8 cellular contexts compared by ENCODE assay signal in genomic region chr14:60656755-60657608, GRCh38. TPM values are rescaled to one million over a fixed set of nuclear protein-coding genes. Genes with fewer than 3 reads are reported as not detected.
DNase-seq lines count a peak whose midpoint lies in the region; ATAC-seq, FAIRE-seq and TF ChIP-seq lines count a peak whose summit lies in the region.

No MANE protein-coding gene starts in this region.

- TF ChIP-seq POLR2A in K562 (conservative IDR thresholded peaks at IDR 0.05): no peak

- peaks cover 6% of the 10 kb centered on the region for H3K36me3 Mint-ChIP-seq in stimulated activated memory B cell treated with anti-CD40 and anti-IgM and Interleukin-4, amounts not matched to agents 10 μg/mL and 1 μg/mL and 100 μg/mL, for 72 hours

- TF ChIP-seq RAD21 in K562 (CRISPR knock-in tag; conservative IDR thresholded peaks at IDR 0.05 in 1 of 2, IDR thresholded peaks at IDR 0.05 in 1 of 2): no peak

- H3K4me3 Mint-ChIP-seq in stimulated activated memory B cell treated with anti-CD40 and anti-IgM and Interleukin-4, amounts not matched to agents 10 μg/mL and 1 μg/mL and 100 μg/mL, for 72 hours: peak overlapping the region; percentile 87

- peak overlapping the region in 1 of 2 experiments; percentile 58; a peak in 1 of 4 replicates for H3K9ac ChIP-seq in K562 (ENCODE audit: insufficient read depth in 1 of 2, low read depth in 2 of 2, low read length in 2 of 2)

- no peak for TF ChIP-seq EP300 in K562 (IDR thresholded peaks at IDR 0.05; ENCODE audit: low read length)

- POLR2A ChIA-PET in K562 (lab: Yijun Ruan, JAX): no interaction called here

- H2AFZ ChIP-seq in K562 (ENCODE audit: low read depth, low read length): peak overlapping the region; percentile 50; the same call in 1 of the 2 replicates

- no peak overlapping the region for H3K27ac ChIP-seq in K562 (ENCODE audit: extremely low read depth, low read depth, low read length)

- 38% methylated on average over 8 of the region's 88 CpGs for WGBS in K562 (ENCODE audit: insufficient coverage, low coverage, missing lambda C conversion rate)

- H3K27ac Mint-ChIP-seq in stimulated activated memory B cell treated with anti-CD40 and anti-IgM and Interleukin-4, amounts not matched to agents 10 μg/mL and 1 μg/mL and 100 μg/mL, for 72 hours: peak overlapping the region; percentile 89

- intact Hi-C loops in K562 (cut with micrococcal nuclease): no loop called here

- FAIRE-seq in K562 (lab: Jason Lieb, UNC): no peak

- H3K4me1 ChIP-seq in K562 (replicated peaks in 1 of 2; ENCODE audit: control insufficient read depth in 2 of 2, insufficient read depth in 2 of 2, low read length in 2 of 2): peaks cover 0 to 20% of the 10 kb centered on the region in 2 experiments; a peak in 2 of 5 replicates

- H4K20me1 ChIP-seq in K562 (replicated peaks; ENCODE audit: control insufficient read depth, insufficient read depth, low read length): no peaks in the 10 kb centered on the region

- BruUV-seq in K562 (replicated peaks; lab: Mats Ljungman, UMichigan): no TSS peak

- peaks cover 14% of the 10 kb centered on the region for H3K9me3 Mint-ChIP-seq in stimulated activated memory B cell treated with anti-CD40 and anti-IgM and Interleukin-4, amounts not matched to agents 10 μg/mL and 1 μg/mL and 100 μg/mL, for 72 hours

- no peaks in the 10 kb centered on the region for H3K9me3 ChIP-seq in K562 (replicated peaks; ENCODE audit: control insufficient read depth, insufficient read depth, low read depth, low read length)

- H3K9me1 ChIP-seq in K562 (ENCODE audit: control insufficient read depth, insufficient read depth, low read length): no peaks in the 10 kb centered on the region

- no peaks in the 10 kb centered on the region for H3K36me3 ChIP-seq in K562 (ENCODE audit: control insufficient read depth, insufficient read depth, low read length)

- peaks cover 0 to 15% of the 10 kb centered on the region in 2 experiments; a peak in 2 of 5 replicates for H3K27me3 ChIP-seq in K562 (ENCODE audit: control insufficient read depth in 2 of 2, insufficient read depth in 2 of 2, low read length in 2 of 2)

- CTCF ChIA-PET in K562 (lab: Yijun Ruan, JAX; ENCODE audit: low intra/inter-chr PET ratio): no interaction called here

- H3K4me2 ChIP-seq in K562 (ENCODE audit: insufficient read depth, low read length): no peak overlapping the region

- in situ Hi-C loops in K562 (cut with MboI): no loop called here

- DNase-seq in DMS79 (lab: John Stamatoyannopoulos, UW): peak; percentile 85
- DNase-seq in GM19240 (ENCODE audit: insufficient read length, low spot score): peak; percentile 38
- DNase-seq in NCI-H748 treated with DMSO at 0.1 percent for 48 hours (lab: John Stamatoyannopoulos, UW): peak; percentile 75
- DNase-seq in K562 (ENCODE audit: extremely low read depth in 1 of 4, low spot score in 3 of 4): peak in 2 of 4 experiments; percentile 10
- peak; percentile 85 for DNase-seq in islet precursor cell
- no peak for DNase-seq in SHP77 treated with DMSO at 0.1 percent for 48 hours (lab: John Stamatoyannopoulos, UW)

- no peak for TF ChIP-seq CTCF in K562 (IDR thresholded peaks at IDR 0.05 in 2 of 3, conservative IDR thresholded peaks at IDR 0.05 in 1 of 3; ENCODE audit: insufficient read depth in 2 of 3, low read depth in 1 of 3, low read length in 3 of 3)

- peaks cover 84% of the 10 kb centered on the region for H3K27me3 Mint-ChIP-seq in stimulated activated memory B cell treated with anti-CD40 and anti-IgM and Interleukin-4, amounts not matched to agents 10 μg/mL and 1 μg/mL and 100 μg/mL, for 72 hours

- 0 out of 2 replicates have a peak overlapping the region, but pooled peaks have one; percentile 8 for H3K4me3 ChIP-seq in K562

- H3K4me1 Mint-ChIP-seq in stimulated activated memory B cell treated with anti-CD40 and anti-IgM and Interleukin-4, amounts not matched to agents 10 μg/mL and 1 μg/mL and 100 μg/mL, for 72 hours: peaks cover 35% of the 10 kb centered on the region

- no peaks in the 10 kb centered on the region for H3K79me2 ChIP-seq in K562 (ENCODE audit: control insufficient read depth, insufficient read depth, low read length)

- ATAC-seq in HG03159 (IDR thresholded peaks at IDR 0.05; ENCODE audit: unreplicated experiment) (peak; percentile 67), K562 (peak; percentile 63)
- ATAC-seq in stimulated activated memory B cell treated with anti-CD40 and anti-IgM and Interleukin-4, amounts not matched to agents 10 μg/mL and 1 μg/mL and 100 μg/mL, for 72 hours: peak; percentile 98

TF ChIP-seq in K562, 482 proteins besides CTCF, POLR2A, EP300 and RAD21:
- TF ChIP-seq HMG20A (CRISPR knock-in tag; conservative IDR thresholded peaks at IDR 0.05): no peak
- TF ChIP-seq PTBP1 (IDR thresholded peaks at IDR 0.05; ENCODE audit: low read depth, low read length): no peak
- no peak for TF ChIP-seq HNRNPUL1 (IDR thresholded peaks at IDR 0.05; ENCODE audit: low read length)
- no peak for TF ChIP-seq RB1 (IDR thresholded peaks at IDR 0.05; ENCODE audit: low read depth)
- no peak for TF ChIP-seq ZNF318 (IDR thresholded peaks at IDR 0.05; ENCODE audit: borderline replicate concordance in 1 of 2, low read depth in 1 of 2)
- no peak for TF ChIP-seq THRAP3 (IDR thresholded peaks at IDR 0.05; ENCODE audit: borderline replicate concordance)
- TF ChIP-seq SRSF9 (IDR thresholded peaks at IDR 0.05; ENCODE audit: borderline replicate concordance, low read depth, low read length): no peak

RNA-seq across cellular contexts. Expression of gene SIX1, which starts 7.7 kb away (rescaled TPM):
- 0.30 and 0.49 TPM in 2 replicates for total RNA-seq in K562 (2011; cell fraction: chromatin; rRNA removed; ENCODE audit: low replicate concordance)
- total RNA-seq in K562 (2011; cell fraction: nucleolus; rRNA removed): 0.33 and 0.39 TPM in 2 replicates
- 0.44 and 0.84 TPM in 2 replicates for total RNA-seq in K562 (2011; cell fraction: nucleoplasm; rRNA removed)
- 0.65 and 0.73 TPM in 2 replicates for total RNA-seq in K562 (2014; rRNA removed)
- total RNA-seq in K562 (2014; rRNA removed; fragmentation: Illumina TruSeq; extraction: Trizol): 0.45 and 0.47 TPM in 2 replicates
- total RNA-seq in K562 (2015; rRNA removed; fragmentation: Illumina TruSeq; extraction: Trizol): 0.45 and 0.80 TPM in 2 replicates
- 0.49 and 0.76 TPM in 2 replicates for total RNA-seq in K562 (2021)
- 0.40 and 1.1 TPM in 2 replicates for polyA plus RNA-seq in K562 (2011; rRNA removed)
- 0.40 and 0.78 TPM in 2 replicates for polyA plus RNA-seq in K562 (2011; cell fraction: cytosol; rRNA removed)
- polyA plus RNA-seq in K562 (2011; cell fraction: nucleus; rRNA removed): 0.31 and 1.1 TPM in 2 replicates
- 0.46 and 0.47 TPM in 2 replicates for polyA plus RNA-seq in K562 (2012)
- polyA plus RNA-seq in K562 (2014; fragmentation: Illumina TruSeq; extraction: Trizol): 0.45 and 0.55 TPM in 2 replicates
- polyA plus RNA-seq in K562 (2014; fragmentation: Nextera tagmentation; extraction: Ambion mirVana): under 1 TPM; 0.28 to 0.30 TPM
- 0.08 and 0.27 TPM in 2 replicates for polyA plus RNA-seq in K562 (2014; rRNA removed)
- 0.35 and 1.3 TPM in 2 replicates for polyA minus RNA-seq in K562 (2011; rRNA and poly(A)+ RNA removed)
- polyA minus RNA-seq in K562 (2011; cell fraction: cytosol; rRNA and poly(A)+ RNA removed): 0.29 and 2.6 TPM in 2 replicates
- 0.54 and 4.0 TPM in 2 replicates for polyA minus RNA-seq in K562 (2011; cell fraction: nucleus; rRNA and poly(A)+ RNA removed)
